ENCODE assay signal across 6 cellular contexts in genomic region chr16:29824589-29825144, GRCh38. TPM values are rescaled to one million over a fixed set of nuclear protein-coding genes. Genes with fewer than 3 reads are reported as not detected.
DNase-seq lines count a peak whose midpoint lies in the region; ATAC-seq and TF ChIP-seq lines count a peak whose summit lies in the region.

No MANE protein-coding gene starts in this region.

- no peaks in the 10 kb centered on the region for H3K36me3 Mint-ChIP-seq in T-helper 17 cell (ENCODE audit: low read depth)

- peak overlapping the region; percentile 93 for H3K27ac Mint-ChIP-seq in T-helper 17 cell

- TF ChIP-seq CTCF in AG04450 (IDR thresholded peaks at IDR 0.05; ENCODE audit: low read depth, low read length): no peak

- DNase-seq in AG04450 (ENCODE audit: low read depth, low spot score): peak; percentile 65
- DNase-seq in T-helper 17 cell: no peak
- peak; percentile 84 for DNase-seq in iris pigment epithelial cell (ENCODE audit: low read depth)
- no peak for DNase-seq in NCI-H2107 (lab: John Stamatoyannopoulos, UW)
- no peak for DNase-seq in NCI-H2227 (lab: John Stamatoyannopoulos, UW; ENCODE audit: unreplicated experiment)

- H3K27me3 ChIP-seq in AG04450 (ENCODE audit: control insufficient read depth, insufficient read depth, low read length): no peaks in the 10 kb centered on the region

- peaks cover 46% of the 10 kb centered on the region for H3K4me1 Mint-ChIP-seq in T-helper 17 cell

- no peaks in the 10 kb centered on the region for H3K9me3 ChIP-seq in AG04450 (ENCODE audit: control insufficient read depth, insufficient read depth, low read length)
- H3K9me3 ChIP-seq in T-helper 17 cell (ENCODE audit: control insufficient read depth, low read length, poor library complexity, severe bottlenecking): no peaks in the 10 kb centered on the region

- no peaks in the 10 kb centered on the region for H3K27me3 Mint-ChIP-seq in T-helper 17 cell

- ATAC-seq in T-helper 17 cell (no peak), GM21390 (IDR thresholded peaks at IDR 0.05; ENCODE audit: unreplicated experiment) (no peak)

- POLR2A ChIA-PET in AG04450 (lab: Yijun Ruan, JAX): interaction anchor here (0.6 to 2.1 kb wide), 6 partner anchors 9 to 101 kb away, joined by 3 to 11 read pairs (median 5); partner anchors contain the start of genes KCTD13 and PAGR1

- H3K4me3 ChIP-seq in AG04450 (ENCODE audit: low read depth, low read length): peak overlapping the region; percentile 42

- H3K27ac ChIP-seq in AG04450 (ENCODE audit: low read depth, low read length): peak overlapping the region; percentile 99

- H3K4me3 Mint-ChIP-seq in T-helper 17 cell: peak overlapping the region; percentile 90

- CTCF ChIA-PET in AG04450 (lab: Charles Lee): interaction anchor here (1.1 to 5.0 kb wide), 2 partner anchors 9 to 24 kb away, joined by 5 to 39 read pairs; partner anchors contain the start of gene PAGR1

RNA-seq across cellular contexts. Expression of gene MVP, which starts 4.4 kb away (rescaled TPM):
- 251 and 321 TPM in 2 replicates for polyA plus RNA-seq in AG04450 (2011; rRNA removed)
- polyA minus RNA-seq in AG04450 (2011; rRNA and poly(A)+ RNA removed): 629 and 988 TPM in 2 replicates
- total RNA-seq in T-helper 17 cell: 100 to 1,000 TPM; 141 to 154 TPM

RNA-seq across cellular contexts. Expression of gene PAGR1, which starts 8.7 kb away (rescaled TPM):
- polyA plus RNA-seq in AG04450 (2011; rRNA removed): 14.3 and 14.5 TPM in 2 replicates
- 2.7 and 4.9 TPM in 2 replicates for polyA minus RNA-seq in AG04450 (2011; rRNA and poly(A)+ RNA removed)
- total RNA-seq in T-helper 17 cell: 10 to 100 TPM; 15.2 to 16.3 TPM

RNA-seq across cellular contexts. Expression of gene PRRT2, which starts 12.7 kb away (rescaled TPM):
- 5.7 and 6.1 TPM in 2 replicates for polyA plus RNA-seq in AG04450 (2011; rRNA removed)
- 3.6 and 3.7 TPM in 2 replicates for polyA minus RNA-seq in AG04450 (2011; rRNA and poly(A)+ RNA removed)
- 1 to 10 TPM; 2.0 to 3.4 TPM for total RNA-seq in T-helper 17 cell

RNA-seq across cellular contexts. Expression of gene MAZ, which starts 18.3 kb away (rescaled TPM):
- 58.4 and 79.6 TPM in 2 replicates for polyA plus RNA-seq in AG04450 (2011; rRNA removed)
- 141 and 195 TPM in 2 replicates for polyA minus RNA-seq in AG04450 (2011; rRNA and poly(A)+ RNA removed)
- 100 to 1,000 TPM; 242 to 254 TPM for total RNA-seq in T-helper 17 cell

RNA-seq across cellular contexts. Expression of gene KIF22, which starts 34.1 kb away (rescaled TPM):
- 14.1 and 19.9 TPM in 2 replicates for polyA plus RNA-seq in AG04450 (2011; rRNA removed)
- polyA minus RNA-seq in AG04450 (2011; rRNA and poly(A)+ RNA removed): 32.2 and 33.5 TPM in 2 replicates
- 10 to 100 TPM; 74.3 to 89.0 TPM for total RNA-seq in T-helper 17 cell

Comparison
In these comparisons a context has a peak if more than half of its experiments do, and no peak if none do; other contexts are left out.
1. DNase-seq: peak in AG04450 (single experiment) and iris pigment epithelial cell (single experiment); none in T-helper 17 cell (0 of 3), NCI-H2107 (single experiment) and NCI-H2227 (single experiment).